ENCODE assay signal across 8 cellular contexts in genomic region chr10:104925232-104925851, GRCh38.
DNase-seq lines count a peak whose midpoint lies in the region; ATAC-seq and TF ChIP-seq lines count a peak whose summit lies in the region.

No MANE protein-coding gene starts in this region.

- DNase-seq in AG04449 (ENCODE audit: low read depth, low spot score) (no peak), GM04504 (ENCODE audit: low read depth) (peak; percentile 1), HT-29 (ENCODE audit: low spot score) (peak; percentile 71), UCSD-AML1 (lab: John Stamatoyannopoulos, UW; ENCODE audit: unreplicated experiment) (peak; percentile 12), head of caudate nucleus (peak in 40 of 42 donors; percentile 17 to 83 (median 50)), H4 (ENCODE audit: low spot score) (no peak)
- peak; percentile 22 for DNase-seq in stimulated activated CD4-positive, alpha-beta T cell treated with anti-CD3 and anti-CD28 coated beads, Interleukin-1b, Interleukin-23, amount 100 ng/mL, for 48 hours

- peak; percentile 47 for TF ChIP-seq CTCF in AG04449 (IDR thresholded peaks at IDR 0.05; ENCODE audit: insufficient read depth, low read length, missing control alignments)

- POLR2A ChIA-PET in AG04449 (lab: Yijun Ruan, JAX): no interaction called here

- ATAC-seq in HG02571 (IDR thresholded peaks at IDR 0.05; ENCODE audit: unreplicated experiment): no peak

- CTCF ChIA-PET in AG04449 (lab: Yijun Ruan, JAX): interaction anchor here (1.9 kb wide), 1 partner anchor 519 kb away, joined by 12 read pairs; no protein-coding TSS in a partner anchor

- no peak overlapping the region for H3K4me3 ChIP-seq in AG04449 (ENCODE audit: low read depth, low read length)

- intact Hi-C loops in head of caudate nucleus (cut with DNase I): loop anchor here (10.0 kb wide), 1 partner anchor 291 kb away; no protein-coding TSS in a partner anchor

Comparison
In these comparisons a context has a peak if more than half of its experiments do, and no peak if none do; other contexts are left out.
1. DNase-seq: peak in GM04504 (single experiment), HT-29 (single experiment), UCSD-AML1 (single experiment), head of caudate nucleus (40 of 42) and stimulated activated CD4-positive, alpha-beta T cell treated with anti-CD3 and anti-CD28 coated beads, Interleukin-1b, Interleukin-23, amount 100 ng/mL, for 48 hours (single experiment); none in AG04449 (single experiment) and H4 (single experiment).